In genomic region chr9:16425572-16425971, GRCh38 we compare ENCODE assay signal across 18 cellular contexts.
A peak's percentile ranks its signal among the peaks of the same experiment; 100 is the strongest.
DNase-seq lines count a peak whose midpoint lies in the region; ATAC-seq, FAIRE-seq and TF ChIP-seq lines count a peak whose summit lies in the region.
"Had no signal": no experiment of that assay in that cellular context is flagged by ENCODE, and none has a peak within 500 bp of the region (broad histone marks: within the 10 kb centered on the region; RNA-seq: fewer than 3 reads in every experiment).

No MANE protein-coding gene starts in this region.

- ATAC-seq in aorta (ENCODE audit: low FRiP score): no peak
- ATAC-seq: effector memory CD8-positive, alpha-beta T cell; right cardiac atrium; stimulated activated effector memory CD8-positive, alpha-beta T cell treated with anti-CD3 and anti-CD28 coated beads, Interleukin-12 subunit alpha, Interleukin-12 subunit beta, amount 100 ng/mL, for 72 hours had no signal

- intact Hi-C loops in MCF 10A (cut with micrococcal nuclease): no loop called here
- intact Hi-C loops in breast epithelium (cut with DNase I; ENCODE audit: low total_unique reads): no loop called here
- intact Hi-C loops in aorta (cut with DNase I): no loop called here

- no peaks in the 10 kb centered on the region for H3K4me1 Mint-ChIP-seq in MCF 10A (ENCODE audit: insufficient read depth, unreplicated experiment)
- H3K4me1 Mint-ChIP-seq in astrocyte (ENCODE audit: low read depth, unreplicated experiment): peaks cover 41% of the 10 kb centered on the region
- peaks cover 14 to 16% of the 10 kb centered on the region in 2 donors for H3K4me1 Mint-ChIP-seq in immature natural killer cell
- H3K4me1 Mint-ChIP-seq: stimulated activated effector memory CD8-positive, alpha-beta T cell treated with anti-CD3 and anti-CD28 coated beads, Interleukin-12 subunit alpha, Interleukin-12 subunit beta, amount 100 ng/mL, for 72 hours had no signal

- H3K4me1 ChIP-seq in breast epithelium (no peaks in the 10 kb centered on the region), astrocyte (ENCODE audit: insufficient read depth, low read length) (peaks cover 19% of the 10 kb centered on the region), aorta (ENCODE audit: control insufficient read depth in 1 of 2, insufficient read depth in 2 of 2, low read length in 2 of 2) (peaks cover 0 to 3% of the 10 kb centered on the region in 2 donors)
- H3K4me1 ChIP-seq: left ventricle myocardium inferior had no signal

- WGBS in aorta, 2 donors: 34 to 48% methylated on average over 6 of the region's 6 CpGs

- DNase-seq in MCF 10A (ENCODE audit: unreplicated experiment): peak; percentile 44
- no peak for DNase-seq in breast epithelium (ENCODE audit: low spot score in 2 of 2)
- DNase-seq in astrocyte (ENCODE audit: low read depth): peak; percentile 73
- DNase-seq in hepatic stellate cell (ENCODE audit: low spot score): peak; percentile 7
- DNase-seq in immature natural killer cell: no peak
- DNase-seq in GF-D8 (lab: John Stamatoyannopoulos, UW): no peak
- DNase-seq in stimulated activated CD4-positive, alpha-beta T cell treated with anti-CD3 and anti-CD28 coated beads, Interleukin-2, amount 100 ng/mL, for 48 hours: no peak
- DNase-seq in aorta: no peak
- DNase-seq: activated gamma-delta T cell; effector memory CD8-positive, alpha-beta T cell; left ventricle myocardium inferior; NCI-H1417; NCI-H510A treated with DMSO at 0.1 percent for 48 hours; right cardiac atrium; WERI-Rb-1 had no signal

- TF ChIP-seq POLR2A in breast epithelium (IDR thresholded peaks at IDR 0.05): no peak

- H3K4me3 ChIP-seq in breast epithelium: no peak overlapping the region
- H3K4me3 ChIP-seq in astrocyte (ENCODE audit: insufficient read depth, low read depth, low read length): no peak overlapping the region
- no peak overlapping the region for H3K4me3 ChIP-seq in aorta (ENCODE audit: low read length in 2 of 2)
- H3K4me3 ChIP-seq: left ventricle myocardium inferior had no signal

- peak; percentile 60 for FAIRE-seq in astrocyte (lab: Jason Lieb, UNC)
- FAIRE-seq: G401.6 had no signal

- H2AFZ ChIP-seq in astrocyte (ENCODE audit: low read depth, low read length): no peak overlapping the region

- POLR2A ChIA-PET in MCF 10A (lab: Yijun Ruan, JAX): interaction anchor here (1.2 kb wide), 1 partner anchor 11 kb away, joined by 3 read pairs; no protein-coding TSS in a partner anchor

- no TSS peak for BruUV-seq in MCF 10A (replicated peaks; lab: Mats Ljungman, UMichigan)

- no peak overlapping the region for H3K4me3 Mint-ChIP-seq in MCF 10A (ENCODE audit: unreplicated experiment)
- no peak overlapping the region for H3K4me3 Mint-ChIP-seq in astrocyte (ENCODE audit: unreplicated experiment)
- no peak overlapping the region for H3K4me3 Mint-ChIP-seq in immature natural killer cell
- H3K4me3 Mint-ChIP-seq: effector memory CD8-positive, alpha-beta T cell; stimulated activated effector memory CD8-positive, alpha-beta T cell treated with anti-CD3 and anti-CD28 coated beads, Interleukin-12 subunit alpha, Interleukin-12 subunit beta, amount 100 ng/mL, for 72 hours had no signal

- peaks cover 4% of the 10 kb centered on the region for H4K20me1 ChIP-seq in astrocyte (ENCODE audit: insufficient read depth, low read length)

- no peak for TF ChIP-seq CTCF in MCF 10A (IDR thresholded peaks at IDR 0.05; ENCODE audit: unreplicated experiment)
- TF ChIP-seq CTCF in breast epithelium (IDR thresholded peaks at IDR 0.05): no peak
- no peak for TF ChIP-seq CTCF in astrocyte (IDR thresholded peaks at IDR 0.05; ENCODE audit: insufficient read depth, low read depth, low read length)

- no peaks in the 10 kb centered on the region for H3K27me3 ChIP-seq in breast epithelium
- peaks cover 10% of the 10 kb centered on the region for H3K27me3 ChIP-seq in astrocyte (ENCODE audit: insufficient read depth, low read length)
- no peaks in the 10 kb centered on the region for H3K27me3 ChIP-seq in aorta (ENCODE audit: control insufficient read depth in 1 of 2, insufficient read depth in 2 of 2, low read length in 1 of 2)

- H3K9me3 ChIP-seq in breast epithelium (no peaks in the 10 kb centered on the region), astrocyte (ENCODE audit: insufficient read depth, low read depth, low read length) (no peaks in the 10 kb centered on the region), aorta (ENCODE audit: control insufficient read depth, low read length) (no peaks in the 10 kb centered on the region)
- H3K9me3 ChIP-seq: left ventricle myocardium inferior had no signal

- H3K27me3 Mint-ChIP-seq in MCF 10A (ENCODE audit: insufficient read depth, unreplicated experiment) (peaks cover 34% of the 10 kb centered on the region), astrocyte (ENCODE audit: low read depth, unreplicated experiment) (no peaks in the 10 kb centered on the region), immature natural killer cell (ENCODE audit: low read depth in 3 of 3) (peaks cover 0 to 4% (median 0%) of the 10 kb centered on the region in 3 donors)
- H3K27me3 Mint-ChIP-seq: effector memory CD8-positive, alpha-beta T cell had no signal

- H3K4me2 ChIP-seq in astrocyte (ENCODE audit: low read length): peak overlapping the region; percentile 47

- no peak overlapping the region for H3K27ac ChIP-seq in breast epithelium
- H3K27ac ChIP-seq in astrocyte (ENCODE audit: low read depth, low read length): peak overlapping the region; percentile 3
- H3K27ac ChIP-seq in aorta (ENCODE audit: low read depth in 1 of 2, low read length in 2 of 2): no peak overlapping the region
- H3K27ac ChIP-seq: 22Rv1, left ventricle myocardium inferior, WERI-Rb-1 had no signal

- H3K9me3 Mint-ChIP-seq in MCF 10A (ENCODE audit: unreplicated experiment) (no peaks in the 10 kb centered on the region), astrocyte (ENCODE audit: unreplicated experiment) (no peaks in the 10 kb centered on the region), immature natural killer cell (peaks cover 0 to 2% (median 0%) of the 10 kb centered on the region in 6 donors)

- H3K36me3 ChIP-seq in breast epithelium (no peaks in the 10 kb centered on the region), astrocyte (ENCODE audit: insufficient read depth, low read length) (no peaks in the 10 kb centered on the region), aorta (ENCODE audit: control insufficient read depth in 1 of 2, insufficient read depth in 2 of 2, low read length in 1 of 2) (no peaks in the 10 kb centered on the region)
- H3K36me3 ChIP-seq: left ventricle myocardium inferior, WERI-Rb-1 had no signal

- H3K36me3 Mint-ChIP-seq in MCF 10A (ENCODE audit: insufficient read depth, unreplicated experiment) (no peaks in the 10 kb centered on the region), astrocyte (ENCODE audit: low read depth, unreplicated experiment) (peaks cover 8% of the 10 kb centered on the region), immature natural killer cell (peaks cover 0 to 12% (median 6%) of the 10 kb centered on the region in 3 donors)
- H3K36me3 Mint-ChIP-seq: stimulated activated effector memory CD8-positive, alpha-beta T cell treated with anti-CD3 and anti-CD28 coated beads, Interleukin-12 subunit alpha, Interleukin-12 subunit beta, amount 100 ng/mL, for 72 hours had no signal

- CTCF ChIA-PET in MCF 10A (lab: Yijun Ruan, JAX): interaction anchor here (0.5 to 0.7 kb wide), 3 partner anchors 38 to 90 kb away, joined by 3 to 4 read pairs (median 3); no protein-coding TSS in a partner anchor

- H3K79me2 ChIP-seq in astrocyte (ENCODE audit: insufficient read depth, low read length): no peaks in the 10 kb centered on the region

- no peak overlapping the region for H3K9ac ChIP-seq in astrocyte (ENCODE audit: low read length)

- no peak overlapping the region for H3K27ac Mint-ChIP-seq in MCF 10A (ENCODE audit: low read depth, unreplicated experiment)
- H3K27ac Mint-ChIP-seq in astrocyte (ENCODE audit: unreplicated experiment): no peak overlapping the region
- no peak overlapping the region for H3K27ac Mint-ChIP-seq in immature natural killer cell
- H3K27ac Mint-ChIP-seq: effector memory CD8-positive, alpha-beta T cell; stimulated activated effector memory CD8-positive, alpha-beta T cell treated with anti-CD3 and anti-CD28 coated beads, Interleukin-12 subunit alpha, Interleukin-12 subunit beta, amount 100 ng/mL, for 72 hours had no signal

Comparison
In these comparisons a context has a peak if more than half of its experiments do, and no peak if none do; other contexts are left out.
1. DNase-seq: peak in MCF 10A (single experiment), astrocyte (single experiment) and hepatic stellate cell (single experiment); none in breast epithelium (0 of 2), immature natural killer cell (0 of 3), GF-D8 (single experiment), stimulated activated CD4-positive, alpha-beta T cell treated with anti-CD3 and anti-CD28 coated beads, Interleukin-2, amount 100 ng/mL, for 48 hours (0 of 2) and aorta (0 of 2).